8 cellular contexts compared by ENCODE assay signal in genomic region chr17:41917957-41918391, GRCh38. TPM values are rescaled to one million over a fixed set of nuclear protein-coding genes. Genes with fewer than 3 reads are reported as not detected.
DNase-seq lines count a peak whose midpoint lies in the region; ATAC-seq and TF ChIP-seq lines count a peak whose summit lies in the region.

No MANE protein-coding gene starts in this region.

- H3K4me3 ChIP-seq in Peyer's patch, result peak overlapping the region; percentile 83 to 94 (median 86)
- peak overlapping the region; percentile 76 for H3K4me3 ChIP-seq in hepatocyte
- H3K4me3 ChIP-seq in gastrocnemius medialis, result peak overlapping the region; percentile 78 to 97 (median 92)

- peak; percentile 3 for ATAC-seq in HG03280 (IDR thresholded peaks at IDR 0.05; ENCODE audit: unreplicated experiment)
- peak; percentile 3 for ATAC-seq in activated naive CD8-positive, alpha-beta T cell treated with anti-CD3 and anti-CD28 coated beads, Interleukin-2, amount 10 ng/mL, durations not matched to agents 7 days and 5 days (ENCODE audit: low read depth)
- ATAC-seq in gastrocnemius medialis, result peak in 1 of 2 donors; percentile 15
- ATAC-seq in GM18858 (IDR thresholded peaks at IDR 0.05; ENCODE audit: unreplicated experiment), result no peak

- H3K36me3 Mint-ChIP-seq in activated naive CD8-positive, alpha-beta T cell treated with anti-CD3 and anti-CD28 coated beads, Interleukin-2, amount 10 ng/mL, durations not matched to agents 7 days and 5 days, result peaks cover 5% of the 10 kb centered on the region

- peaks cover 16% of the 10 kb centered on the region; the same call in 1 of the 2 replicates for H3K4me1 ChIP-seq in ES-I3 (ENCODE audit: insufficient read depth, low read length)
- H3K4me1 ChIP-seq in Peyer's patch, result peaks cover 0 to 51% (median 6%) of the 10 kb centered on the region in 4 donors
- peaks cover 52% of the 10 kb centered on the region for H3K4me1 ChIP-seq in hepatocyte (ENCODE audit: insufficient read depth)
- peaks cover 14 to 19% of the 10 kb centered on the region in 2 donors for H3K4me1 ChIP-seq in gastrocnemius medialis

- peaks cover 47% of the 10 kb centered on the region for H4K20me1 ChIP-seq in hepatocyte (ENCODE audit: insufficient read depth, poor library complexity, severe bottlenecking)

- H3K9me3 ChIP-seq in ES-I3 (ENCODE audit: control insufficient read depth, insufficient read depth, low read length), result no peaks in the 10 kb centered on the region
- H3K9me3 ChIP-seq in Peyer's patch, result no peaks in the 10 kb centered on the region
- H3K9me3 ChIP-seq in hepatocyte (ENCODE audit: low read depth), result no peaks in the 10 kb centered on the region
- H3K9me3 ChIP-seq in gastrocnemius medialis, result no peaks in the 10 kb centered on the region

- TF ChIP-seq POLR2A in Peyer's patch (IDR thresholded peaks at IDR 0.05) (no peak), gastrocnemius medialis (IDR thresholded peaks at IDR 0.05) (no peak)

- no peaks in the 10 kb centered on the region for H3K27me3 ChIP-seq in Peyer's patch
- H3K27me3 ChIP-seq in hepatocyte, result no peaks in the 10 kb centered on the region
- H3K27me3 ChIP-seq in gastrocnemius medialis, result no peaks in the 10 kb centered on the region

- H3K4me2 ChIP-seq in hepatocyte, result peak overlapping the region; percentile 90

- peak in 2 of 3 donors; percentile 31 to 70 for DNase-seq in Peyer's patch
- DNase-seq in activated naive CD8-positive, alpha-beta T cell treated with anti-CD3 and anti-CD28 coated beads, Interleukin-2, amount 10 ng/mL, durations not matched to agents 7 days and 5 days, result peak; percentile 63
- DNase-seq in hepatocyte (ENCODE audit: low spot score), result peak; percentile 69
- DNase-seq in gastrocnemius medialis, result peak in 1 of 2 donors; percentile 36
- no peak for DNase-seq in AML-193 (lab: John Stamatoyannopoulos, UW)

- H3K27me3 Mint-ChIP-seq in activated naive CD8-positive, alpha-beta T cell treated with anti-CD3 and anti-CD28 coated beads, Interleukin-2, amount 10 ng/mL, durations not matched to agents 7 days and 5 days, result no peaks in the 10 kb centered on the region

- H3K27ac Mint-ChIP-seq in activated naive CD8-positive, alpha-beta T cell treated with anti-CD3 and anti-CD28 coated beads, Interleukin-2, amount 10 ng/mL, durations not matched to agents 7 days and 5 days, result peak overlapping the region; percentile 97

- H3K36me3 ChIP-seq in ES-I3 (ENCODE audit: insufficient read depth, low read length) (no peaks in the 10 kb centered on the region), Peyer's patch (peaks cover 0 to 6% (median 0%) of the 10 kb centered on the region in 3 donors), hepatocyte (replicated peaks; ENCODE audit: insufficient read depth, low read depth) (no peaks in the 10 kb centered on the region), gastrocnemius medialis (peaks cover 0 to 5% of the 10 kb centered on the region in 2 donors)

- TF ChIP-seq CTCF in Peyer's patch (IDR thresholded peaks at IDR 0.05) (no peak), hepatocyte (IDR thresholded peaks at IDR 0.05; ENCODE audit: poor library complexity) (no peak), gastrocnemius medialis (IDR thresholded peaks at IDR 0.05 in 4 of 5, conservative IDR thresholded peaks at IDR 0.05 in 1 of 5) (no peak)

- POLR2A ChIA-PET in activated naive CD8-positive, alpha-beta T cell treated with anti-CD3 and anti-CD28 coated beads, Interleukin-2, amount 10 ng/mL, durations not matched to agents 7 days and 5 days (lab: Charles Lee), result interaction anchor here (1.0 to 5.6 kb wide), 10 partner anchors 8 to 362 kb away, joined by 3 to 78 read pairs (median 8); partner anchors contain the start of genes CNP, DNAJC7, EIF1 and KLHL11

- peaks cover 32% of the 10 kb centered on the region for H3K4me1 Mint-ChIP-seq in activated naive CD8-positive, alpha-beta T cell treated with anti-CD3 and anti-CD28 coated beads, Interleukin-2, amount 10 ng/mL, durations not matched to agents 7 days and 5 days

- in situ Hi-C loops in gastrocnemius medialis (cut with MboI; ENCODE audit: low sequenced_read_pairs in 4 of 4), result no loop called here

- H3K9me3 Mint-ChIP-seq in activated naive CD8-positive, alpha-beta T cell treated with anti-CD3 and anti-CD28 coated beads, Interleukin-2, amount 10 ng/mL, durations not matched to agents 7 days and 5 days, result no peaks in the 10 kb centered on the region

- H2AFZ ChIP-seq in hepatocyte, result peak overlapping the region; percentile 32

- H3K9me2 ChIP-seq in hepatocyte (replicated peaks; ENCODE audit: insufficient read depth), result no peaks in the 10 kb centered on the region

- peak overlapping the region; percentile 97 for H3K9ac ChIP-seq in ES-I3 (ENCODE audit: low read depth, low read length)

- H3K79me2 ChIP-seq in hepatocyte, result peaks cover 56% of the 10 kb centered on the region

- 2% methylated on average over 30 of the region's 30 CpGs for WGBS in hepatocyte (ENCODE audit: low lambda C conversion rate, missing lambda C conversion rate)

- H3K27ac ChIP-seq in Peyer's patch (peak overlapping the region; percentile 87 to 92 (median 90)), hepatocyte (peak overlapping the region; percentile 80), gastrocnemius medialis (peak overlapping the region; percentile 86 to 94 (median 90))

- intact Hi-C loops in gastrocnemius medialis (cut with DNase I; ENCODE audit: low total_unique reads), result no loop called here

- H3K4me3 Mint-ChIP-seq in activated naive CD8-positive, alpha-beta T cell treated with anti-CD3 and anti-CD28 coated beads, Interleukin-2, amount 10 ng/mL, durations not matched to agents 7 days and 5 days, result peak overlapping the region; percentile 98

RNA-seq across cellular contexts. Expression of gene ACLY, which starts 0.8 kb away (rescaled TPM):
- total RNA-seq in Peyer's patch (100 to 1,000 TPM in 1 of 4 donors, 10 to 100 TPM in 3; 54.5 to 108 (median 74.0) TPM), hepatocyte (157 and 167 TPM in 2 replicates), gastrocnemius medialis (10 to 100 TPM; 20.8 to 35.0 (median 30.7) TPM)
- total RNA-seq in activated naive CD8-positive, alpha-beta T cell treated with anti-CD3 and anti-CD28 coated beads, Interleukin-2, amount 10 ng/mL, durations not matched to agents 7 days and 5 days, result 100 to 1,000 TPM; 142 to 153 TPM
- 82.1 and 101 TPM in 2 replicates for polyA plus RNA-seq in hepatocyte

RNA-seq across cellular contexts. Expression of gene ODAD4, which starts 12.4 kb away (rescaled TPM):
- total RNA-seq in Peyer's patch (1 to 10 TPM in 1 of 4 donors, not detected in 3; 2.1 TPM), hepatocyte (0.52 and 0.53 TPM in 2 replicates), gastrocnemius medialis (1 to 10 TPM in 1 of 4 donors, under 1 TPM in 2, not detected in 1; 0.13 to 1.3 (median 0.20) TPM)
- under 1 TPM; 0.65 to 0.72 TPM for total RNA-seq in activated naive CD8-positive, alpha-beta T cell treated with anti-CD3 and anti-CD28 coated beads, Interleukin-2, amount 10 ng/mL, durations not matched to agents 7 days and 5 days
- polyA plus RNA-seq in hepatocyte, result 0.75 and 0.76 TPM in 2 replicates

RNA-seq across cellular contexts. Expression of gene CNP, which starts 48.6 kb away (rescaled TPM):
- 10 to 100 TPM; 24.7 to 76.7 (median 43.4) TPM for total RNA-seq in Peyer's patch
- 10 to 100 TPM; 75.8 to 83.0 TPM for total RNA-seq in activated naive CD8-positive, alpha-beta T cell treated with anti-CD3 and anti-CD28 coated beads, Interleukin-2, amount 10 ng/mL, durations not matched to agents 7 days and 5 days
- total RNA-seq in hepatocyte, result 59.8 and 61.4 TPM in 2 replicates
- 77.7 and 97.0 TPM in 2 replicates for polyA plus RNA-seq in hepatocyte
- total RNA-seq in gastrocnemius medialis, result 10 to 100 TPM; 15.1 to 26.2 (median 20.4) TPM

RNA-seq across cellular contexts. Expression of gene KLHL11, which starts 52.8 kb away (rescaled TPM):
- total RNA-seq in Peyer's patch, result 10 to 100 TPM in 1 of 4 donors, 1 to 10 TPM in 3; 7.4 to 10.5 (median 7.7) TPM
- 10 to 100 TPM; 13.6 to 14.8 TPM for total RNA-seq in activated naive CD8-positive, alpha-beta T cell treated with anti-CD3 and anti-CD28 coated beads, Interleukin-2, amount 10 ng/mL, durations not matched to agents 7 days and 5 days
- total RNA-seq in hepatocyte, result 21.5 and 25.2 TPM in 2 replicates
- 9.0 and 10.0 TPM in 2 replicates for polyA plus RNA-seq in hepatocyte
- 1 to 10 TPM; 2.2 to 4.7 (median 3.8) TPM for total RNA-seq in gastrocnemius medialis

Comparison
In these comparisons a context has a peak if more than half of its experiments do, and no peak if none do; other contexts are left out.
1. DNase-seq: peak in Peyer's patch (2 of 3), activated naive CD8-positive, alpha-beta T cell treated with anti-CD3 and anti-CD28 coated beads, Interleukin-2, amount 10 ng/mL, durations not matched to agents 7 days and 5 days (single experiment) and hepatocyte (single experiment); none in AML-193 (0 of 2).
2. Peak in every context shown above with its lines, with median percentiles within 50 percentile points of each other: H3K27ac ChIP-seq and H3K4me3 ChIP-seq.